8 cellular contexts compared by ENCODE assay signal in genomic region chrX:56763556-56764152, GRCh38. TPM values are rescaled to one million over a fixed set of nuclear protein-coding genes. Genes with fewer than 3 reads are reported as not detected.
DNase-seq lines count a peak whose midpoint lies in the region; ATAC-seq and TF ChIP-seq lines count a peak whose summit lies in the region.

No MANE protein-coding gene starts in this region.

- no peaks in the 10 kb centered on the region; the same call in 1 of the 2 replicates for H3K9me3 ChIP-seq in HEK293 (ENCODE audit: control insufficient read depth, insufficient read depth, low read depth, low read length)
- no peaks in the 10 kb centered on the region for H3K9me3 ChIP-seq in left lung
- H3K9me3 ChIP-seq in uterus: no peaks in the 10 kb centered on the region

- H3K9me3 Mint-ChIP-seq in activated T-helper 1 cell treated with anti-CD3 and anti-CD28 coated beads, Interleukin-12 subunit alpha, Interleukin-12 subunit beta, Interleukin-2, Interleukin-4 antibody, amounts not matched to agents 30 ng/mL and 10 ng/mL and 1 ng/mL, durations not matched to agents 14 hours and 24 hours and 36 hours: no peaks in the 10 kb centered on the region

- H3K27me3 ChIP-seq in left lung: no peaks in the 10 kb centered on the region
- H3K27me3 ChIP-seq in uterus: no peaks in the 10 kb centered on the region

- CTCF ChIA-PET in HEK293 (lab: Yijun Ruan, JAX): interaction anchor here (0.7 to 1.4 kb wide), 7 partner anchors 9 to 528 kb away, joined by 3 to 7 read pairs (median 4); no protein-coding TSS in a partner anchor

- H3K36me3 ChIP-seq in HEK293 (ENCODE audit: control insufficient read depth in 2 of 2, insufficient read depth in 1 of 2, low read length in 2 of 2) (peaks cover 0 to 14% of the 10 kb centered on the region in 2 experiments; a peak in 1 of 3 replicates), left lung (no peaks in the 10 kb centered on the region), uterus (no peaks in the 10 kb centered on the region)

- intact Hi-C loops in activated T-helper 1 cell treated with anti-CD3 and anti-CD28 coated beads, Interleukin-12 subunit alpha, Interleukin-12 subunit beta, Interleukin-2, Interleukin-4 antibody, amounts not matched to agents 30 ng/mL and 10 ng/mL and 1 ng/mL, durations not matched to agents 14 hours and 24 hours and 36 hours (cut with micrococcal nuclease): no loop called here
- intact Hi-C loops in left lung (cut with DNase I): no loop called here
- intact Hi-C loops in uterus (cut with DNase I; ENCODE audit: low total_unique reads): no loop called here

- H3K4me3 ChIP-seq in HEK293 (ENCODE audit: low read depth, low read length): peak overlapping the region; percentile 46
- peak overlapping the region in 1 of 2 donors; percentile 38 for H3K4me3 ChIP-seq in left lung
- H3K4me3 ChIP-seq in uterus: peak overlapping the region; percentile 37 to 44

- peak overlapping the region; percentile 11 for H3K4me3 Mint-ChIP-seq in activated T-helper 1 cell treated with anti-CD3 and anti-CD28 coated beads, Interleukin-12 subunit alpha, Interleukin-12 subunit beta, Interleukin-2, Interleukin-4 antibody, amounts not matched to agents 30 ng/mL and 10 ng/mL and 1 ng/mL, durations not matched to agents 14 hours and 24 hours and 36 hours

- peaks cover 50% of the 10 kb centered on the region for H3K4me1 Mint-ChIP-seq in activated T-helper 1 cell treated with anti-CD3 and anti-CD28 coated beads, Interleukin-12 subunit alpha, Interleukin-12 subunit beta, Interleukin-2, Interleukin-4 antibody, amounts not matched to agents 30 ng/mL and 10 ng/mL and 1 ng/mL, durations not matched to agents 14 hours and 24 hours and 36 hours (ENCODE audit: low read depth)

- peak; percentile 47 for ATAC-seq in left lung

- H3K4me1 ChIP-seq in HEK293 (ENCODE audit: control insufficient read depth, insufficient read depth, low read length): peaks cover 10% of the 10 kb centered on the region; the same call in 1 of the 2 replicates
- H3K4me1 ChIP-seq in left lung: peaks cover 10 to 15% of the 10 kb centered on the region in 2 donors
- no peaks in the 10 kb centered on the region for H3K4me1 ChIP-seq in uterus

- TF ChIP-seq CTCF in HEK293 (tag by site-specific recombination; IDR thresholded peaks at IDR 0.05) (peak; percentile 47), left lung (IDR thresholded peaks at IDR 0.05) (no peak), uterus (IDR thresholded peaks at IDR 0.05) (peak in 3 of 4 experiments; percentile 50 to 69 (median 55))

- H3K27me3 Mint-ChIP-seq in activated T-helper 1 cell treated with anti-CD3 and anti-CD28 coated beads, Interleukin-12 subunit alpha, Interleukin-12 subunit beta, Interleukin-2, Interleukin-4 antibody, amounts not matched to agents 30 ng/mL and 10 ng/mL and 1 ng/mL, durations not matched to agents 14 hours and 24 hours and 36 hours (ENCODE audit: insufficient read depth): no peaks in the 10 kb centered on the region

- DNase-seq in AG08396 (ENCODE audit: low spot score) (peak; percentile 65), left lung (peak in 1 of 2 donors; percentile 80), uterus (peak; percentile 82 to 84), SKM-1 (lab: John Stamatoyannopoulos, UW; ENCODE audit: unreplicated experiment) (no peak), NCI-H1436 (lab: John Stamatoyannopoulos, UW) (no peak), NCI-H1694 (lab: John Stamatoyannopoulos, UW) (no peak)
- no peak for DNase-seq in activated T-helper 1 cell treated with anti-CD3 and anti-CD28 coated beads, Interleukin-12 subunit alpha, Interleukin-12 subunit beta, Interleukin-2, Interleukin-4 antibody, amounts not matched to agents 30 ng/mL and 10 ng/mL and 1 ng/mL, durations not matched to agents 14 hours and 24 hours and 36 hours (ENCODE audit: low spot score)

- peak overlapping the region; percentile 98 for H3K27ac Mint-ChIP-seq in activated T-helper 1 cell treated with anti-CD3 and anti-CD28 coated beads, Interleukin-12 subunit alpha, Interleukin-12 subunit beta, Interleukin-2, Interleukin-4 antibody, amounts not matched to agents 30 ng/mL and 10 ng/mL and 1 ng/mL, durations not matched to agents 14 hours and 24 hours and 36 hours

- POLR2A ChIA-PET in HEK293 (lab: Yijun Ruan, JAX): interaction anchor here (1.0 kb wide), 1 partner anchor 25 kb away, joined by 4 read pairs; no protein-coding TSS in a partner anchor

- no peak for TF ChIP-seq POLR2A in uterus (IDR thresholded peaks at IDR 0.05)

- peaks cover 1% of the 10 kb centered on the region for H3K36me3 Mint-ChIP-seq in activated T-helper 1 cell treated with anti-CD3 and anti-CD28 coated beads, Interleukin-12 subunit alpha, Interleukin-12 subunit beta, Interleukin-2, Interleukin-4 antibody, amounts not matched to agents 30 ng/mL and 10 ng/mL and 1 ng/mL, durations not matched to agents 14 hours and 24 hours and 36 hours (ENCODE audit: low read depth)

- H3K27ac ChIP-seq in HEK293 (ENCODE audit: extremely low read depth, low read depth, low read length) (peak overlapping the region; percentile 92), left lung (peak overlapping the region in 1 of 2 donors; percentile 78), uterus (peak overlapping the region; percentile 85 to 89)

TF ChIP-seq in HEK293, 187 proteins besides CTCF, POLR2A, EP300 and RAD21:
- TF ChIP-seq YY2 (tag by site-specific recombination; IDR thresholded peaks at IDR 0.05): no peak
- TF ChIP-seq ZNF266 (tag by site-specific recombination; IDR thresholded peaks at IDR 0.05; ENCODE audit: low read depth): no peak
- TF ChIP-seq ZNF132 (tag by site-specific recombination; IDR thresholded peaks at IDR 0.05; ENCODE audit: borderline replicate concordance): no peak
- no peak for TF ChIP-seq ZNF121 (tag by site-specific recombination; IDR thresholded peaks at IDR 0.05)
- no peak for TF ChIP-seq ZNF18 (tag by site-specific recombination; IDR thresholded peaks at IDR 0.05)
- no peak for TF ChIP-seq ZNF140 (tag by site-specific recombination; IDR thresholded peaks at IDR 0.05)
- 0 out of 2 replicates have a peak, but pooled peaks have one; percentile 37 for TF ChIP-seq YY1 (tag by site-specific recombination; IDR thresholded peaks at IDR 0.05)
- TF ChIP-seq ZXDB (tag by site-specific recombination; IDR thresholded peaks at IDR 0.05): peak; percentile 34; the same call in 1 of the 2 replicates
- TF ChIP-seq ZNF530 (tag by site-specific recombination; IDR thresholded peaks at IDR 0.05; ENCODE audit: low read depth): no peak
- peak; percentile 35 for TF ChIP-seq FEZF1 (tag by site-specific recombination; IDR thresholded peaks at IDR 0.05)
- no peak for TF ChIP-seq PBX3 (CRISPR knock-in tag; IDR thresholded peaks at IDR 0.05)
TF ChIP-seq in HEK293: peak in this region for 3.

RNA-seq across cellular contexts. Expression of gene NBDY, which starts 34.6 kb away (rescaled TPM):
- 29.3 and 36.7 TPM in 2 replicates for total RNA-seq in activated T-helper 1 cell treated with anti-CD3 and anti-CD28 coated beads, Interleukin-12 subunit alpha, Interleukin-12 subunit beta, Interleukin-2, Interleukin-4 antibody, amounts not matched to agents 30 ng/mL and 10 ng/mL and 1 ng/mL, durations not matched to agents 14 hours and 24 hours and 36 hours
- total RNA-seq in left lung (10 to 100 TPM; 39.5 to 47.2 TPM), uterus (10 to 100 TPM in 2 of 4 donors, 1 to 10 TPM in 1, under 1 TPM in 1; 0.51 to 40.4 (median 13.3) TPM)

Comparison
In these comparisons a context has a peak if more than half of its experiments do, and no peak if none do; other contexts are left out.
1. DNase-seq: peak in AG08396 (single experiment) and uterus (2 of 2); none in activated T-helper 1 cell treated with anti-CD3 and anti-CD28 coated beads, Interleukin-12 subunit alpha, Interleukin-12 subunit beta, Interleukin-2, Interleukin-4 antibody, amounts not matched to agents 30 ng/mL and 10 ng/mL and 1 ng/mL, durations not matched to agents 14 hours and 24 hours and 36 hours (single experiment), SKM-1 (single experiment), NCI-H1436 (single experiment) and NCI-H1694 (single experiment).
2. CTCF ChIP-seq: peak in HEK293 (single experiment) and uterus (3 of 4); none in left lung (0 of 2).